Comparison of ENCODE assay signal across 8 cellular contexts in genomic region chr17:78357687-78358537, GRCh38. TPM values are rescaled to one million over a fixed set of nuclear protein-coding genes. Genes with fewer than 3 reads are reported as not detected.
DNase-seq lines count a peak whose midpoint lies in the region; ATAC-seq, FAIRE-seq and TF ChIP-seq lines count a peak whose summit lies in the region.

No MANE protein-coding gene starts in this region.

- TF ChIP-seq POLR2A in Peyer's patch (IDR thresholded peaks at IDR 0.05) = no peak

- H3K9me3 Mint-ChIP-seq in endothelial cell (ENCODE audit: unreplicated experiment) (no peaks in the 10 kb centered on the region), neural progenitor cell (no peaks in the 10 kb centered on the region)

- POLR2A ChIA-PET in BJ (lab: Charles Lee) = interaction anchor here (0.7 kb wide), 1 partner anchor 33 kb away, joined by 3 read pairs; no protein-coding TSS in a partner anchor

- H3K27ac Mint-ChIP-seq in endothelial cell (ENCODE audit: unreplicated experiment) = no peak overlapping the region
- H3K27ac Mint-ChIP-seq in neural progenitor cell = no peak overlapping the region

- H3K4me3 ChIP-seq in BJ (ENCODE audit: low read depth, low read length) (peak overlapping the region; percentile 62), Peyer's patch (peak overlapping the region; percentile 71 to 81 (median 78)), neural progenitor cell (peak overlapping the region; percentile 92)

- peaks cover 6% of the 10 kb centered on the region for H3K27me3 Mint-ChIP-seq in endothelial cell (ENCODE audit: unreplicated experiment)
- peaks cover 12% of the 10 kb centered on the region for H3K27me3 Mint-ChIP-seq in neural progenitor cell (ENCODE audit: insufficient read depth, low read depth)

- H3K79me2 ChIP-seq in neural progenitor cell (ENCODE audit: low read depth) = peaks cover 14% of the 10 kb centered on the region

- peaks cover 23% of the 10 kb centered on the region for H3K36me3 ChIP-seq in BJ (ENCODE audit: control insufficient read depth, insufficient read depth, low read length)
- H3K36me3 ChIP-seq in Peyer's patch = peaks cover 0 to 5% (median 0%) of the 10 kb centered on the region in 3 donors
- no peaks in the 10 kb centered on the region for H3K36me3 ChIP-seq in neural progenitor cell

- H3K4me1 Mint-ChIP-seq in endothelial cell (ENCODE audit: unreplicated experiment) (peaks cover 41% of the 10 kb centered on the region), neural progenitor cell (peaks cover 67% of the 10 kb centered on the region)

- H3K4me3 Mint-ChIP-seq in endothelial cell (ENCODE audit: unreplicated experiment) (peak overlapping the region; percentile 91), neural progenitor cell (peak overlapping the region; percentile 85)

- no peak overlapping the region for H2AFZ ChIP-seq in neural progenitor cell (replicated peaks)

- no peak for DNase-seq in BJ (ENCODE audit: low read depth)
- DNase-seq in Peyer's patch = no peak
- DNase-seq in endothelial cell (ENCODE audit: low spot score) = no peak
- peak; percentile 47 for DNase-seq in neural progenitor cell (ENCODE audit: low spot score)
- DNase-seq in frontal cortex (ENCODE audit: low spot score in 2 of 2) = no peak
- no peak for DNase-seq in activated CD4-positive, CD25-positive, alpha-beta regulatory T cell treated with anti-CD3 and anti-CD28 coated beads, Interleukin-2, amount 50 U/mL, for 72 hours
- no peak for DNase-seq in HK-2 (ENCODE audit: unreplicated experiment)

- peaks cover 50% of the 10 kb centered on the region for H3F3A ChIP-seq in neural progenitor cell (ENCODE audit: low read depth)

- CTCF ChIA-PET in BJ (lab: Yijun Ruan, JAX) = interaction anchor here (1.0 to 14.0 kb wide), 12 partner anchors 9 to 107 kb away, joined by 3 to 273 read pairs (median 4); partner anchors contain the start of gene PGS1

- no peak overlapping the region for H3K9ac ChIP-seq in neural progenitor cell

- H3K4me1 ChIP-seq in Peyer's patch (peaks cover 3 to 42% (median 28%) of the 10 kb centered on the region in 4 donors), neural progenitor cell (peaks cover 50% of the 10 kb centered on the region)

- no peak for ATAC-seq in HG03439 (IDR thresholded peaks at IDR 0.05; ENCODE audit: unreplicated experiment)

- H3K36me3 Mint-ChIP-seq in endothelial cell (ENCODE audit: low read depth, unreplicated experiment) (peaks cover 9% of the 10 kb centered on the region), neural progenitor cell (peaks cover 3% of the 10 kb centered on the region)

- H3K4me2 ChIP-seq in neural progenitor cell = peak overlapping the region; percentile 97

- TF ChIP-seq CTCF in BJ (IDR thresholded peaks at IDR 0.05; ENCODE audit: insufficient read depth, low read depth, low read length) (no peak), Peyer's patch (IDR thresholded peaks at IDR 0.05) (no peak), endothelial cell (IDR thresholded peaks at IDR 0.05; ENCODE audit: unreplicated experiment) (no peak), neural progenitor cell (IDR thresholded peaks at IDR 0.05) (no peak)

- H3K27me3 ChIP-seq in BJ (ENCODE audit: control insufficient read depth, insufficient read depth, low read length) (no peaks in the 10 kb centered on the region), Peyer's patch (no peaks in the 10 kb centered on the region), neural progenitor cell (peaks cover 61% of the 10 kb centered on the region)

- H3K9me3 ChIP-seq in Peyer's patch (no peaks in the 10 kb centered on the region), neural progenitor cell (ENCODE audit: low read depth) (no peaks in the 10 kb centered on the region)

- peaks cover 50% of the 10 kb centered on the region for H4K20me1 ChIP-seq in neural progenitor cell (ENCODE audit: low read depth)

- FAIRE-seq in frontal cortex (lab: Jason Lieb, UNC) = no peak

- peak overlapping the region; percentile 89 to 94 (median 90) for H3K27ac ChIP-seq in Peyer's patch
- no peak overlapping the region for H3K27ac ChIP-seq in neural progenitor cell

RNA-seq across cellular contexts. Expression of gene SOCS3, which starts 2.0 kb away (rescaled TPM):
- polyA plus RNA-seq in BJ (2011; rRNA removed) = 18.9 and 26.4 TPM in 2 replicates
- 27.6 and 39.0 TPM in 2 replicates for polyA minus RNA-seq in BJ (2011; rRNA and poly(A)+ RNA removed)
- total RNA-seq in Peyer's patch = 100 to 1,000 TPM in 1 of 4 donors, 10 to 100 TPM in 2, 1 to 10 TPM in 1; 3.2 to 125 (median 20.8) TPM
- total RNA-seq in endothelial cell (ENCODE audit: unreplicated experiment) = 30.2 TPM
- 7.5 and 16.7 TPM in 2 replicates for total RNA-seq in neural progenitor cell (ENCODE audit: low replicate concordance)
- total RNA-seq in frontal cortex = 5.3 TPM

RNA-seq across cellular contexts. Expression of gene PGS1, which starts 20.5 kb away (rescaled TPM):
- polyA plus RNA-seq in BJ (2011; rRNA removed) = 26.7 and 37.7 TPM in 2 replicates
- polyA minus RNA-seq in BJ (2011; rRNA and poly(A)+ RNA removed) = 30.8 and 33.3 TPM in 2 replicates
- 100 to 1,000 TPM in 3 of 4 donors, 10 to 100 TPM in 1; 32.4 to 149 (median 116) TPM for total RNA-seq in Peyer's patch
- total RNA-seq in endothelial cell (ENCODE audit: unreplicated experiment) = 85.5 TPM
- total RNA-seq in neural progenitor cell (ENCODE audit: low replicate concordance) = 45.2 and 65.7 TPM in 2 replicates
- total RNA-seq in frontal cortex = 18.8 TPM
